16 cellular contexts compared by ENCODE assay signal in the genomic region with DNA sequence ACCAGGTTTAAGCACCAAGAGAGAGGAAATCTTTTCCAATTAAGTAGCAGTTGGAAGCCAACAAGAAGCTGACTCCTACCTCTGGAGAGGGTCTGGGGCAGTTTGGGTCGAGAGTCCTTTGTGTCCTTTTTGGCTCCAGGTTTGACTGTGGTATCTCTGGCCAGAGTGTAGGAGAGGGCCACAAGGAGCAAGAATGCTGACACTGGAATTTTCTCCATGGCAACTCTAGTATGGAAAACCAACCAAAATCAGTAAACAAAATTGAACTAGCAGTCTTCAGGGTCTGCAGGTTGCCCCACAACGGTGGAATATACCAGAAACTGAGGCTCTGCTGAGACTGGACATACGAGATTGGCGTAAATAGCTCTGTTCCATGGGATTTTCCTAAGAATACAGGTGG. TPM values are rescaled to one million over a fixed set of nuclear protein-coding genes. Genes with fewer than 3 reads are reported as not detected.
"Had no signal": no experiment of that assay in that cellular context is flagged by ENCODE, and none has a peak within 500 bp of the region (broad histone marks: within the 10 kb centered on the region; RNA-seq: fewer than 3 reads in every experiment).

No MANE protein-coding gene starts in this region.

- H3K27ac ChIP-seq: cardiac muscle cell, epithelial cell of prostate, left ventricle myocardium inferior, parathyroid adenoma, spleen had no signal

- H3K4me1 ChIP-seq: left ventricle myocardium inferior, parathyroid adenoma, spleen had no signal

- H3K9me3 ChIP-seq: left ventricle myocardium inferior, spleen had no signal

- H3K27me3 ChIP-seq: cardiac muscle cell, spleen had no signal

- H3K4me3 ChIP-seq: cardiac muscle cell, left ventricle myocardium inferior, spleen had no signal

- DNase-seq: activated CD4-positive, alpha-beta memory T cell treated with anti-CD3 and anti-CD28 coated beads for 36 hours; activated CD4-positive, alpha-beta T cell treated with anti-CD3 and anti-CD28 coated beads for 36 hours; activated naive CD4-positive, alpha-beta T cell; activated naive CD8-positive, alpha-beta T cell treated with anti-CD3 and anti-CD28 coated beads for 36 hours; activated T-cell treated with anti-CD3 and anti-CD28 coated beads for 4 hours; endodermal cell; left ventricle myocardium inferior; spleen; stimulated activated CD4-positive, alpha-beta T cell treated with anti-CD3 and anti-CD28 coated beads, Interleukin-4, amount 100 ng/mL, for 4 hours had no signal

- H3K36me3 ChIP-seq: cardiac muscle cell, left ventricle myocardium inferior, spleen had no signal

RNA-seq across cellular contexts. Expression of gene AGR2, which starts 3.2 kb away (rescaled TPM):
- total RNA-seq: activated CD4-positive, alpha-beta memory T cell treated with anti-CD3 and anti-CD28 coated beads for 36 hours; activated CD4-positive, alpha-beta T cell treated with anti-CD3 and anti-CD28 coated beads for 36 hours; activated naive CD8-positive, alpha-beta T cell treated with anti-CD3 and anti-CD28 coated beads for 36 hours; cardiac muscle cell; chondrocyte; dermis microvascular lymphatic vessel endothelial cell; endodermal cell; glomerular endothelial cell; left ventricle myocardium inferior; spleen; T-helper 2 cell treated with Interferon-gamma antibody and Interleukin-4, amounts not matched to agents 100 ng/mL and 5 ng/mL, for 36 hours had no signal
